In the genomic region with DNA sequence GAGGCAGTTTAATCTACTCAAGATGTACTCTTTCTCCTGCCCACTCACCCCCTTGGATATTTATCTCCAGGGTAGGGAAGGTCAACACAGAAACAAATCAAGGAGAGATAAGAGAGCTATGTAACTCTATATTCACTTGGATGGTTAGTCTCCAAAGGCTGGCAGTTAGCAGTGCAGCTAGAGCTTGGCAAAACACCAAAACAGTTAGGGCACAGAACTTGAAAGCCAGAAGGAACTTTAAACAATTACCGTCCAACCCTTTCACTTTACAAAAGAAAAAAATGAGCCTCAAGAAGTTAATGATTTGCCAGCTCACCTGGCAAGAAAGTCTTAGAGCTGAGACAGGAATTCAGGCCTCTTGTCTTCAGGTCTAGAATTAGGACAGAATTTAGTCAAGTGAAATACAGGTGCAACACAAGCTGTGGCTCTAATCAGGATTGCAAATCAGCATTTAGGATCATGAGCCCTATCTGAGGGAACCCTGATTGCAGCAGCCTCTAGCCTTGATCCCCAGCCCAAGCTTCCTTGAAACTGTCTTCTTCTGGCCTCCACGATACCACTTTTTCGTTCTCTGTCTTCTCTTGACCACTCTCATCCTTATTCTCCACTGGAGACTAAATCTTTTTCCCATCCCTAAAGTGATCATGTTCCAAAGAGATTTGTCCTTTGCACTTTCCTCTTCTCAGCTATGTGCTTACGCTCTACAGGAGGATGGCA, we compare ENCODE assay signal across 9 cellular contexts. TPM values are rescaled to one million over a fixed set of nuclear protein-coding genes. Genes with fewer than 3 reads are reported as not detected.
DNase-seq lines count a peak whose midpoint lies in the region; ATAC-seq and TF ChIP-seq lines count a peak whose summit lies in the region.
"Had no signal": no experiment of that assay in that cellular context is flagged by ENCODE, and none has a peak within 500 bp of the region (broad histone marks: within the 10 kb centered on the region; RNA-seq: fewer than 3 reads in every experiment).

No MANE protein-coding gene starts in this region.

- ATAC-seq in GM18909 (IDR thresholded peaks at IDR 0.05; ENCODE audit: poor library complexity, unreplicated experiment) (peak; percentile 55), HG03460 (IDR thresholded peaks at IDR 0.05; ENCODE audit: unreplicated experiment) (peak; percentile 49), gastrocnemius medialis (no peak)

- intact Hi-C loops in esophagus squamous epithelium (cut with DNase I): no loop called here
- intact Hi-C loops in gastrocnemius medialis (cut with DNase I; ENCODE audit: low total_unique reads): no loop called here

- no peaks in the 10 kb centered on the region for H3K36me3 ChIP-seq in esophagus squamous epithelium
- no peaks in the 10 kb centered on the region for H3K36me3 ChIP-seq in gastrocnemius medialis

- TF ChIP-seq CTCF in esophagus squamous epithelium (IDR thresholded peaks at IDR 0.05): no peak
- TF ChIP-seq CTCF in gastrocnemius medialis (IDR thresholded peaks at IDR 0.05 in 4 of 5, conservative IDR thresholded peaks at IDR 0.05 in 1 of 5): no peak

- TF ChIP-seq POLR2A in esophagus squamous epithelium (IDR thresholded peaks at IDR 0.05) (no peak), gastrocnemius medialis (IDR thresholded peaks at IDR 0.05) (peak in 1 of 2 donors; percentile 4)

- no peak overlapping the region for H3K4me3 ChIP-seq in esophagus squamous epithelium
- H3K4me3 ChIP-seq in gastrocnemius medialis: no peak overlapping the region

- DNase-seq in esophagus squamous epithelium (lab: John Stamatoyannopoulos, UW) (no peak), gastrocnemius medialis (no peak), islet precursor cell (no peak), NCI-H82 (lab: John Stamatoyannopoulos, UW) (no peak), activated gamma-delta T cell treated with Interleukin-2 at 50 U/mL for 16 hours (no peak)
- no peak for DNase-seq in NK-92 treated with Interleukin-12 subunit alpha and Interleukin-12 subunit beta, amount 100 ng/mL, for 24 hours (lab: John Stamatoyannopoulos, UW)
- DNase-seq: activated B cell treated with CpG ODN at 0.5 μM for 24 hours had no signal

- H3K9me3 ChIP-seq in esophagus squamous epithelium (no peaks in the 10 kb centered on the region), gastrocnemius medialis (no peaks in the 10 kb centered on the region)

- H3K27me3 ChIP-seq in esophagus squamous epithelium (peaks cover 0 to 37% (median 0%) of the 10 kb centered on the region in 4 donors), gastrocnemius medialis (no peaks in the 10 kb centered on the region)

- in situ Hi-C loops in gastrocnemius medialis (cut with MboI; ENCODE audit: low sequenced_read_pairs in 4 of 4): no loop called here

- peaks cover 25 to 91% (median 38%) of the 10 kb centered on the region in 3 donors for H3K4me1 ChIP-seq in esophagus squamous epithelium
- H3K4me1 ChIP-seq in gastrocnemius medialis: peaks cover 42 to 62% of the 10 kb centered on the region in 2 donors

- H3K27ac ChIP-seq in esophagus squamous epithelium (peak overlapping the region in 3 of 4 donors; percentile 64 to 72 (median 69)), gastrocnemius medialis (peak overlapping the region; percentile 61 to 84 (median 74))

- 62 to 69% methylated on average over 4 of the region's 4 CpGs for WGBS in esophagus squamous epithelium, 2 donors

RNA-seq across cellular contexts. Expression of gene NEDD9, which starts 14.9 kb away (rescaled TPM):
- 10 to 100 TPM in 2 of 4 donors, 1 to 10 TPM in 2; 7.7 to 14.9 (median 10.9) TPM for total RNA-seq in esophagus squamous epithelium
- 10 to 100 TPM; 19.8 to 49.4 (median 35.6) TPM for total RNA-seq in gastrocnemius medialis

Comparison
In these comparisons a context has a peak if more than half of its experiments do, and no peak if none do; other contexts are left out.
1. ATAC-seq: peak in GM18909 (single experiment) and HG03460 (single experiment); none in gastrocnemius medialis (0 of 2).